In the genomic region with DNA sequence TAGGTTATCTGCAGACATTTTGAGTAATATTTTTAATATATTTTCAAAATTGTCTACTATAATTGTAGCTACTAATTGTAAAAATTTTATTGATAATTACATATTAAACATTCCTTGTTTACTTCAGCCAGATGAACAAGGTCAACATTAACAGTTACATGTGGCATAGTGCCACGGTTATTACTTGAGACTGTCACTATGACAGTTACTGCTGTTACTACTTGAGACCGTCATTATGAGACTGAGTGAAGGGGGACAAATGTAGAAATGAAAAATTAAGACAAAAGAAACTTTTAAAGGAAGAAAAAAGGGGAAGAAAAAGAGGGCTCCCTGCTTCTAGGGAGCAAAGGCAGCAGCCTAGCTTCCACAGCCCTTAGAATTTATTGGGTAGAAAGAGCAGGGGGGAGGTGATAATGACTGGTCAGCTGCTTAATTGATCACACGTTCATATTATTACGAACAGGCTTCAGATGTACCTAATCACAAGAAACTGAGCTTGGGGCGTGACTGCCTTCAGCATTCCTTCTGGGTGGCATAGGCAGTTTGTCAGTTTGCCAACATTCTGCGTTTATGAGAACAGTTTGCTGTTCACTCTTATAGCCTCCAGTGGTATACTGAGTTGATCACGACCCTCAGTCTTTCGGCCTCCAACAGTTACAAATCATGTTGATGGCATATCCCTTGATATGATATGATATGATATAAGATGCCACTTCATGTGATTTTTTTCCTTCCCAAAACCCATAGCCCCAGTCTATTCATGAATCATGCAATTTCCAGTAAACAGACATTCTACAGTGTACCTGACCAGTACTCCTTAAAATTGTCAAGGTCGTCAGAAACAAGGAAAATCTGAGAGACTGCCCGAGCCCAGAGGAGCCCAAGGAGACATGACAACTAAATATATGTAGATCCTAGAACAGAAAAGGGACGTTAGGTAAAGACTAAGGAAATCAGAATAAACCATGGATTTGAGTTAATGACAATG, we compare ENCODE assay signal across 10 cellular contexts. TPM values are rescaled to one million over a fixed set of nuclear protein-coding genes. Genes with fewer than 3 reads are reported as not detected.
DNase-seq lines count a peak whose midpoint lies in the region; ATAC-seq and TF ChIP-seq lines count a peak whose summit lies in the region.
"Had no signal": no experiment of that assay in that cellular context is flagged by ENCODE, and none has a peak within 500 bp of the region (broad histone marks: within the 10 kb centered on the region; RNA-seq: fewer than 3 reads in every experiment).

No MANE protein-coding gene starts in this region.

- H3K36me3 Mint-ChIP-seq in nephron (ENCODE audit: low read depth): peaks cover 51% of the 10 kb centered on the region

- H3K27me3 Mint-ChIP-seq in nephron (ENCODE audit: low read depth): no peaks in the 10 kb centered on the region
- H3K27me3 Mint-ChIP-seq: naive thymus-derived CD4-positive, alpha-beta T cell had no signal

- DNase-seq in EH (ENCODE audit: low read depth): peak; percentile 77
- DNase-seq in PC-3: peak; percentile 92
- DNase-seq in dermis blood vessel endothelial cell: peak; percentile 20
- DNase-seq in ovary: no peak
- DNase-seq in HPDE6-E6E7 (ENCODE audit: extremely low spot score): no peak
- no peak for DNase-seq in sigmoid colon
- DNase-seq: naive thymus-derived CD4-positive, alpha-beta T cell; NCI-H1092 had no signal

- peak overlapping the region; percentile 16 to 49 (median 45) for H3K27ac Mint-ChIP-seq in nephron

- TF ChIP-seq CTCF in PC-3 (conservative IDR thresholded peaks at IDR 0.05; ENCODE audit: low read depth, low read length) (no peak), nephron (IDR thresholded peaks at IDR 0.05; ENCODE audit: unreplicated experiment in 3 of 3) (no peak), ovary (IDR thresholded peaks at IDR 0.05) (no peak), sigmoid colon (IDR thresholded peaks at IDR 0.05) (no peak)

- intact Hi-C loops in PC-3 (cut with micrococcal nuclease) (no loop called here), ovary (cut with DNase I) (loop anchor here in 1 of 4 donors (10.0 kb wide), 1 partner anchor 68 kb away; no protein-coding TSS in a partner anchor), sigmoid colon (cut with DNase I) (no loop called here)

- no peak overlapping the region for H2AFZ ChIP-seq in PC-3 (ENCODE audit: low read length)

- H3K9ac ChIP-seq in PC-3 (ENCODE audit: low read length): no peak overlapping the region

- H3K79me2 ChIP-seq in PC-3 (ENCODE audit: low read length): peaks cover 100% of the 10 kb centered on the region

- CTCF ChIA-PET in PC-3 (lab: Charles Lee): interaction anchor here (0.5 kb wide), 2 partner anchors 29 to 51 kb away, joined by 6 to 8 read pairs; no protein-coding TSS in a partner anchor

- peaks cover 9% of the 10 kb centered on the region for H3K36me3 ChIP-seq in PC-3 (ENCODE audit: low read depth, low read length)
- no peaks in the 10 kb centered on the region for H3K36me3 ChIP-seq in ovary
- no peaks in the 10 kb centered on the region for H3K36me3 ChIP-seq in sigmoid colon

- peaks cover 2% of the 10 kb centered on the region for H3K9me3 Mint-ChIP-seq in nephron
- H3K9me3 Mint-ChIP-seq: naive thymus-derived CD4-positive, alpha-beta T cell had no signal

- POLR2A ChIA-PET in PC-3 (lab: Charles Lee; ENCODE audit: unreplicated experiment): no interaction called here

- peaks cover 78% of the 10 kb centered on the region for H4K20me1 ChIP-seq in PC-3 (ENCODE audit: low read length)

- H3K9me3 ChIP-seq in PC-3 (ENCODE audit: low read length): no peaks in the 10 kb centered on the region
- H3K9me3 ChIP-seq in ovary: no peaks in the 10 kb centered on the region
- H3K9me3 ChIP-seq in sigmoid colon: no peaks in the 10 kb centered on the region

- H3F3A ChIP-seq in PC-3 (ENCODE audit: low read length, unreplicated experiment): peaks cover 9% of the 10 kb centered on the region

- no peak overlapping the region for H3K4me3 Mint-ChIP-seq in nephron

- TF ChIP-seq POLR2A in ovary (IDR thresholded peaks at IDR 0.05) (no peak), sigmoid colon (IDR thresholded peaks at IDR 0.05) (no peak)

- H3K9me2 ChIP-seq in PC-3 (replicated peaks; ENCODE audit: low read length): no peaks in the 10 kb centered on the region

- H3K27ac ChIP-seq in PC-3 (ENCODE audit: low read length) (no peak overlapping the region), ovary (no peak overlapping the region), sigmoid colon (peak overlapping the region in 2 of 4 donors; percentile 25 to 43)

- H3K4me1 ChIP-seq in PC-3 (ENCODE audit: insufficient read depth, low read length) (peaks cover 13% of the 10 kb centered on the region), ovary (ENCODE audit: insufficient read depth) (peaks cover 16% of the 10 kb centered on the region), sigmoid colon (peaks cover 0 to 52% (median 48%) of the 10 kb centered on the region in 4 donors)

- ATAC-seq in PC-3 (peak; percentile 60), GM18517 (IDR thresholded peaks at IDR 0.05; ENCODE audit: unreplicated experiment) (no peak)
- ATAC-seq: naive thymus-derived CD4-positive, alpha-beta T cell had no signal

- no TSS peak for BruUV-seq in PC-3 (replicated peaks; lab: Mats Ljungman, UMichigan)

- TF ChIP-seq EP300 in ovary (IDR thresholded peaks at IDR 0.05) (no peak), sigmoid colon (IDR thresholded peaks at IDR 0.05) (no peak)

- H3K4me1 Mint-ChIP-seq in nephron: peaks cover 38% of the 10 kb centered on the region

- 27 to 33% (median 27%) methylated on average over 11 of the region's 11 CpGs for WGBS in ovary, 3 donors
- 22 to 61% methylated on average over 11 of the region's 11 CpGs for WGBS in sigmoid colon, 2 donors

- H3K27me3 ChIP-seq in PC-3 (ENCODE audit: low read length) (no peaks in the 10 kb centered on the region), ovary (no peaks in the 10 kb centered on the region), sigmoid colon (no peaks in the 10 kb centered on the region)

- H3K4me3 ChIP-seq in PC-3 (ENCODE audit: low read length) (no peak overlapping the region), ovary (no peak overlapping the region), sigmoid colon (no peak overlapping the region)

- peak overlapping the region; percentile 35 for H3K4me2 ChIP-seq in PC-3 (ENCODE audit: low read length)

RNA-seq across cellular contexts. Expression of a gene that starts 13.1 kb away (rescaled TPM):
- total RNA-seq in PC-3 (2014; rRNA removed) (140 TPM in 2 replicates), dermis blood vessel endothelial cell (63.8 and 116 TPM in 2 replicates), ovary (100 to 1,000 TPM in 6 of 7 donors, 10 to 100 TPM in 1; 97.9 to 225 (median 182) TPM), sigmoid colon (100 to 1,000 TPM in 1 of 4 donors, 10 to 100 TPM in 3; 77.0 to 108 (median 92.1) TPM)
- polyA plus RNA-seq in ovary (10 to 100 TPM; 59.0 to 75.4 TPM), sigmoid colon (10 to 100 TPM in 2 of 3 donors, 1 to 10 TPM in 1; 6.0 to 42.2 (median 11.4) TPM)

RNA-seq across cellular contexts. Expression of a gene that starts 58.9 kb away (rescaled TPM):
- total RNA-seq in PC-3 (2014; rRNA removed): 35.7 and 38.4 TPM in 2 replicates
- 3.6 and 6.3 TPM in 2 replicates for total RNA-seq in dermis blood vessel endothelial cell
- total RNA-seq in ovary: 10 to 100 TPM in 5 of 7 donors, 1 to 10 TPM in 2; 7.3 to 56.9 (median 43.2) TPM
- 10 to 100 TPM; 33.0 to 69.0 TPM for polyA plus RNA-seq in ovary
- total RNA-seq in sigmoid colon: 10 to 100 TPM in 3 of 4 donors, 1 to 10 TPM in 1; 8.1 to 21.3 (median 11.4) TPM
- polyA plus RNA-seq in sigmoid colon: 100 to 1,000 TPM in 2 of 3 donors, 10 to 100 TPM in 1; 85.8 to 261 (median 169) TPM

Comparison
In these comparisons a context has a peak if more than half of its experiments do, and no peak if none do; other contexts are left out.
1. DNase-seq: peak in EH (single experiment), PC-3 (single experiment) and dermis blood vessel endothelial cell (single experiment); none in ovary (0 of 5), HPDE6-E6E7 (single experiment) and sigmoid colon (single experiment).